Comparison of ENCODE assay signal across 24 cellular contexts in the genomic region with DNA sequence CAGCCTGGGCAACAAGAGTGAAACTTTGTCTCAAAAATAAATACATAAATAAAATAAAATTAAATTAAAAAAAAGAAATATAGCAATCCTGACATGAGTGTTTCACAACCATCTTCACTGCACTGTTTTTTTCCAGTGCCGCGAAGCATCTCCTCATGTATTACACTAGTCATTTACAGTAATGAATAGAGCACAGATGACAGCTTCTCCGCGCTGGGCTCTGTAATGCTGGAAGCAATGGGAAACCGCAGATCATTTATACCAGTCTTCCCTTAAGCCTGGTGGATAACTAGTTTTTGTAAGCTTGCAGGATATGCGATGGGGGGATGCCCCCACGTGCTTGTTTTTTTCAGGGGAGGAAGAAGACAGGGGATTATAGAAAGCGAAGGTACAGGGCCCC.
"Had no signal": no experiment of that assay in that cellular context is flagged by ENCODE, and none has a peak within 500 bp of the region (broad histone marks: within the 10 kb centered on the region; RNA-seq: fewer than 3 reads in every experiment).

No MANE protein-coding gene starts in this region.

- H3K9me3 ChIP-seq: heart left ventricle, left lung, lower lobe of right lung, psoas muscle, right lobe of liver, tibial nerve, uterus had no signal

- H3K27ac ChIP-seq: heart left ventricle, left lung, lower lobe of right lung, parathyroid adenoma, psoas muscle, right lobe of liver, tibial nerve, uterus had no signal

- H3K4me3 ChIP-seq: heart left ventricle, left lung, lower lobe of right lung, psoas muscle, right lobe of liver, tibial nerve, uterus had no signal

- H3K4me3 Mint-ChIP-seq: immature natural killer cell; naive B cell; natural killer cell; stimulated activated memory B cell treated with anti-CD40 and anti-IgM and Interleukin-4, amounts not matched to agents 10 μg/mL and 1 μg/mL and 100 μg/mL, for 72 hours; stimulated activated naive CD8-positive, alpha-beta T cell treated with anti-CD3 and anti-CD28 coated beads, Interleukin-15, amount 100 ng/mL, for 72 hours; type B pancreatic cell had no signal

- H3K36me3 Mint-ChIP-seq: naive B cell; natural killer cell; stimulated activated memory B cell treated with anti-CD40 and anti-IgM and Interleukin-4, amounts not matched to agents 10 μg/mL and 1 μg/mL and 100 μg/mL, for 72 hours; type B pancreatic cell had no signal

- H3K9me3 Mint-ChIP-seq: immature natural killer cell; naive B cell; natural killer cell; stimulated activated memory B cell treated with anti-CD40 and anti-IgM and Interleukin-4, amounts not matched to agents 10 μg/mL and 1 μg/mL and 100 μg/mL, for 72 hours; stimulated activated naive CD8-positive, alpha-beta T cell treated with anti-CD3 and anti-CD28 coated beads, Interleukin-15, amount 100 ng/mL, for 72 hours; type B pancreatic cell had no signal

- ATAC-seq: left colon; left lung; lower lobe of right lung; natural killer cell; psoas muscle; stimulated activated memory B cell treated with anti-CD40 and anti-IgM and Interleukin-4, amounts not matched to agents 10 μg/mL and 1 μg/mL and 100 μg/mL, for 72 hours; stimulated activated naive CD8-positive, alpha-beta T cell treated with anti-CD3 and anti-CD28 coated beads, Interleukin-15, amount 100 ng/mL, for 72 hours had no signal

- H3K4me1 Mint-ChIP-seq: immature natural killer cell; naive B cell; natural killer cell; stimulated activated memory B cell treated with anti-CD40 and anti-IgM and Interleukin-4, amounts not matched to agents 10 μg/mL and 1 μg/mL and 100 μg/mL, for 72 hours; stimulated activated naive CD8-positive, alpha-beta T cell treated with anti-CD3 and anti-CD28 coated beads, Interleukin-15, amount 100 ng/mL, for 72 hours had no signal

- H3K4me1 ChIP-seq: left lung, lower lobe of right lung, parathyroid adenoma, psoas muscle, right lobe of liver, tibial nerve, uterus had no signal

- DNase-seq: heart left ventricle; hypothalamus; immature natural killer cell; kidney; left colon; left lung; lower lobe of right lung; mammary epithelial cell; mesenchymal stem cell; naive B cell; natural killer cell; nucleus accumbens; psoas muscle; right lobe of liver; stimulated activated CD4-positive, alpha-beta T cell treated with anti-CD3 and anti-CD28 coated beads, Interleukin-4, amount 100 ng/mL, for 4 hours; stimulated activated CD8-positive, alpha-beta memory T cell treated with anti-CD3 and anti-CD28 coated beads, Interleukin-4, amount 100 ng/mL, for 48 hours; stimulated activated naive CD4-positive, alpha-beta T cell treated with Interleukin-2 at 50 U/mL for 16 hours; stimulated activated naive CD8-positive, alpha-beta T cell treated with anti-CD3 and anti-CD28 coated beads, Interleukin-15, amount 100 ng/mL, for 72 hours; substantia nigra; uterus had no signal

- H3K27me3 ChIP-seq: right lobe of liver, tibial nerve, uterus had no signal

- H3K36me3 ChIP-seq: heart left ventricle, left lung, lower lobe of right lung, right lobe of liver, tibial nerve, uterus had no signal

- H3K27ac Mint-ChIP-seq: immature natural killer cell; naive B cell; natural killer cell; stimulated activated memory B cell treated with anti-CD40 and anti-IgM and Interleukin-4, amounts not matched to agents 10 μg/mL and 1 μg/mL and 100 μg/mL, for 72 hours; stimulated activated naive CD8-positive, alpha-beta T cell treated with anti-CD3 and anti-CD28 coated beads, Interleukin-15, amount 100 ng/mL, for 72 hours; type B pancreatic cell had no signal
